ENCODE assay signal across 19 cellular contexts in genomic region chrX:150012647-150013046, GRCh38.
DNase-seq lines count a peak whose midpoint lies in the region; ATAC-seq and TF ChIP-seq lines count a peak whose summit lies in the region.
"Had no signal": no experiment of that assay in that cellular context is flagged by ENCODE, and none has a peak within 500 bp of the region (broad histone marks: within the 10 kb centered on the region; RNA-seq: fewer than 3 reads in every experiment).

No MANE protein-coding gene starts in this region.

- TF ChIP-seq CTCF in cardiac fibroblast (IDR thresholded peaks at IDR 0.05; ENCODE audit: low read depth, low read length) (no peak), fibroblast of villous mesenchyme (IDR thresholded peaks at IDR 0.05; ENCODE audit: insufficient read depth, low read depth, low read length) (no peak)

- no peak for ATAC-seq in HG02885 (IDR thresholded peaks at IDR 0.05; ENCODE audit: poor library complexity, unreplicated experiment)
- ATAC-seq: HepG2, SK-N-SH treated with all-trans-retinoic acid at 6 μM for 48 hours had no signal

- DNase-seq in AG08395 (ENCODE audit: low spot score) (peak; percentile 12), GM03348 (ENCODE audit: low spot score) (peak; percentile 7), cardiac fibroblast (ENCODE audit: low read depth in 2 of 2) (peak; percentile 14 to 43), fibroblast of villous mesenchyme (ENCODE audit: low read depth) (peak; percentile 44), NCI-H748 treated with DMSO at 0.1 percent for 48 hours (lab: John Stamatoyannopoulos, UW) (no peak), 8988T (no peak), activated gamma-delta T cell treated with Interleukin-2 at 50 U/mL for 16 hours (no peak)
- DNase-seq: AML-193; GDM1; KBM-7; MM.1S; NCI-H1048; NCI-H1436; NCI-H187 treated with DMSO at 0.1 percent for 48 hours; NCI-H2107; NK-92 treated with Interleukin-12 subunit alpha and Interleukin-12 subunit beta, amount 100 ng/mL, for 24 hours had no signal

- H3K4me3 ChIP-seq in cardiac fibroblast (replicated peaks in 1 of 2; ENCODE audit: low read depth in 2 of 2, low read length in 2 of 2) (no peak overlapping the region), fibroblast of villous mesenchyme (ENCODE audit: low read depth, low read length) (no peak overlapping the region)

Comparison
In these comparisons a context has a peak if more than half of its experiments do, and no peak if none do; other contexts are left out.
1. DNase-seq: peak in AG08395 (single experiment), GM03348 (single experiment), cardiac fibroblast (2 of 2) and fibroblast of villous mesenchyme (single experiment); none in NCI-H748 treated with DMSO at 0.1 percent for 48 hours (single experiment), 8988T (single experiment) and activated gamma-delta T cell treated with Interleukin-2 at 50 U/mL for 16 hours (single experiment).